Comparison of ENCODE assay signal across 18 cellular contexts in the genomic region with DNA sequence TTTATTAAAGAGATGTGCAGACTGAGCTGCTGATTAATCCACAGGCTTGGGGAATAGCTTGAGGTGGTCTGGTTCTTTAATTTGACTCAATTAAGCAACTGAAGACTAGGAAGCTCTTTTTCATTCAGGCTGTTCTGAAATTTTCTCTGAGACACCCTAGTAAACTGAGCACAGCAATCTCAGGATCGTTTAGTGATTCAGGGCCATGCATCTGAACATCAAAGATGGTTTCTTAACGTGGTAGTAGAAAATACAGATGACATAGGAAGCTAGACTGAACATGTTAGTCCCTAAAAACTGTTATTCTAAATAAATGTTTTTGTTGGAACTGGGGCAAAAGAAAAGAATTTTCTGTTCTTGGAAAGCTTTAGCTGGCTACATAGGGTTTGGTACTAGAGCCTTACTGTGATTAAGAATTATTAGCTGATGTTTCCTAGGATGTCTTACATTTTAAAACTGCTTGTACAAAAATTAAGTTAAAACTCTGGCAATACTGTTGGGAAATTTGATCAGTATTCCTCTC.
DNase-seq lines count a peak whose midpoint lies in the region; ATAC-seq and TF ChIP-seq lines count a peak whose summit lies in the region.
"Had no signal": no experiment of that assay in that cellular context is flagged by ENCODE, and none has a peak within 500 bp of the region (broad histone marks: within the 10 kb centered on the region; RNA-seq: fewer than 3 reads in every experiment).

No MANE protein-coding gene starts in this region.

- H3K27me3 ChIP-seq in HCT116 (ENCODE audit: insufficient read depth, low read length) (no peaks in the 10 kb centered on the region), rectal smooth muscle tissue (ENCODE audit: control insufficient read depth, insufficient read depth, low read length) (no peaks in the 10 kb centered on the region)
- H3K27me3 ChIP-seq: heart right ventricle, Peyer's patch had no signal

- peak overlapping the region; percentile 3 for H3K4me2 ChIP-seq in HCT116 (ENCODE audit: low read length)

- no peaks in the 10 kb centered on the region for H4K20me1 ChIP-seq in HCT116 (ENCODE audit: insufficient read depth)

- H3K4me3 Mint-ChIP-seq in T-cell, result no peak overlapping the region
- no peak overlapping the region for H3K4me3 Mint-ChIP-seq in chondrocyte (ENCODE audit: unreplicated experiment)
- H3K4me3 Mint-ChIP-seq: endodermal cell had no signal

- POLR2A ChIA-PET in HCT116 (lab: Charles Lee) (interaction anchor here (0.8 to 2.4 kb wide), 6 partner anchors 10 to 102 kb away, joined by 3 to 19 read pairs (median 5); a partner anchor contains a TSS), T-cell (lab: Charles Lee) (interaction anchor here in 1 of 2 donors (0.6 kb wide), 1 partner anchor 83 kb away, joined by 4 read pairs; no protein-coding TSS in a partner anchor)

- H3K36me3 ChIP-seq in HCT116 (ENCODE audit: control insufficient read depth in 1 of 2, insufficient read depth in 2 of 2, low read length in 2 of 2), result peaks cover 24 to 58% of the 10 kb centered on the region in 2 experiments
- peaks cover 18% of the 10 kb centered on the region for H3K36me3 ChIP-seq in rectal smooth muscle tissue (ENCODE audit: control insufficient read depth, insufficient read depth, low read length)

- H3K9me3 Mint-ChIP-seq in T-cell (no peaks in the 10 kb centered on the region), chondrocyte (ENCODE audit: low read depth) (no peaks in the 10 kb centered on the region)
- H3K9me3 Mint-ChIP-seq: endodermal cell had no signal

- H3K36me3 Mint-ChIP-seq in T-cell, result no peaks in the 10 kb centered on the region
- peaks cover 38% of the 10 kb centered on the region for H3K36me3 Mint-ChIP-seq in chondrocyte (ENCODE audit: low read depth)

- no peaks in the 10 kb centered on the region for H3K9me3 ChIP-seq in HCT116 (ENCODE audit: control insufficient read depth in 1 of 2, insufficient read depth in 1 of 2, low read depth in 1 of 2, low read length in 2 of 2)
- H3K9me3 ChIP-seq: heart right ventricle, Peyer's patch had no signal

- H3K27ac ChIP-seq in HCT116 (ENCODE audit: low read depth, low read length), result peak overlapping the region; percentile 59; the same call in 1 of the 2 replicates
- H3K27ac ChIP-seq in rectal smooth muscle tissue (ENCODE audit: low read depth, low read length), result peak overlapping the region; percentile 53
- H3K27ac ChIP-seq: Peyer's patch had no signal

- DNase-seq in HCT116 (ENCODE audit: low read depth, low spot score) (no peak), T-cell (no peak), chondrocyte (ENCODE audit: low spot score) (no peak), germinal center (ENCODE audit: low spot score) (no peak)
- DNase-seq: activated CD4-positive, CD25-positive, alpha-beta regulatory T cell treated with anti-CD3 and anti-CD28 coated beads, Interleukin-2, amount 50 U/mL, for 72 hours; C1 segment of cervical spinal cord; DMS79 treated with DMSO at 0.1 percent for 48 hours; endodermal cell; GOT3; heart right ventricle; NCI-H2081 treated with DMSO at 0.1 percent for 48 hours; NCI-H774; occipital lobe; Peyer's patch had no signal

- TF ChIP-seq CTCF in HCT116 (IDR thresholded peaks at IDR 0.05 in 2 of 3, conservative IDR thresholded peaks at IDR 0.05 in 1 of 3; ENCODE audit: borderline replicate concordance in 1 of 3, insufficient read depth in 1 of 3, low read depth in 2 of 3, low read length in 2 of 3) (no peak), chondrocyte (IDR thresholded peaks at IDR 0.05) (no peak)

- H3K27me3 Mint-ChIP-seq in T-cell, result no peaks in the 10 kb centered on the region
- no peaks in the 10 kb centered on the region for H3K27me3 Mint-ChIP-seq in chondrocyte (ENCODE audit: low read depth)

- H3K9me2 ChIP-seq in HCT116 (ENCODE audit: insufficient read depth), result no peaks in the 10 kb centered on the region

- H3K4me1 ChIP-seq in HCT116 (ENCODE audit: control insufficient read depth in 1 of 2, insufficient read depth in 2 of 2, low read length in 2 of 2) (peaks cover 52 to 78% of the 10 kb centered on the region in 2 experiments), rectal smooth muscle tissue (ENCODE audit: control insufficient read depth, insufficient read depth, low read length) (peaks cover 24% of the 10 kb centered on the region)

- H3K9ac ChIP-seq in HCT116 (ENCODE audit: low read length) (peak overlapping the region; percentile 3; the same call in 1 of the 2 replicates), rectal smooth muscle tissue (ENCODE audit: low read length) (no peak overlapping the region)

- no TSS peak for BruUV-seq in HCT116 (replicated peaks; lab: Mats Ljungman, UMichigan)

- CTCF ChIA-PET in HCT116 (lab: Charles Lee), result interaction anchor here (0.8 to 7.6 kb wide), 4 partner anchors 96 to 301 kb away, joined by 3 to 196 read pairs (median 4); a partner anchor contains a TSS
- CTCF ChIA-PET in T-cell (lab: Charles Lee), result interaction anchor here (0.6 to 1.7 kb wide), 15 partner anchors 9 to 532 kb away, joined by 3 to 26 read pairs (median 6); a partner anchor contains a TSS

- H3K4me1 Mint-ChIP-seq in T-cell, result peaks cover 0 to 15% (median 9%) of the 10 kb centered on the region in 3 donors
- H3K4me1 Mint-ChIP-seq in chondrocyte (ENCODE audit: low read depth), result peaks cover 85% of the 10 kb centered on the region

- RAD21 ChIA-PET in HCT116 (lab: Charles Lee; ENCODE audit: low non-redundant PET in 1 of 2, low total read pairs in 2 of 2, uncharacterized antibody in 2 of 2, unreplicated experiment in 2 of 2), result interaction anchor here in 1 of 2 experiments (1.4 kb wide), 1 partner anchor 91 kb away, joined by 3 read pairs; no protein-coding TSS in a partner anchor

- intact Hi-C loops in HCT116 (cut with micrococcal nuclease), result no loop called here

- peaks cover 37% of the 10 kb centered on the region; the same call in 1 of the 2 replicates for H3K79me2 ChIP-seq in HCT116 (ENCODE audit: insufficient read depth, low read length)

- no peak overlapping the region for H2AFZ ChIP-seq in HCT116 (ENCODE audit: low read depth, low read length, poor library complexity, severe bottlenecking)

- H3K4me3 ChIP-seq in HCT116 (replicated peaks in 1 of 2; ENCODE audit: low read depth in 1 of 2, low read length in 2 of 2) (no peak overlapping the region), rectal smooth muscle tissue (ENCODE audit: low read length) (no peak overlapping the region)
- H3K4me3 ChIP-seq: heart right ventricle, Peyer's patch had no signal

- TF ChIP-seq POLR2A in HCT116 (IDR thresholded peaks at IDR 0.05; ENCODE audit: borderline replicate concordance, extremely low read depth, insufficient read depth, insufficient read length), result no peak

- peak overlapping the region; percentile 5 to 63 for H3K27ac Mint-ChIP-seq in T-cell
- H3K27ac Mint-ChIP-seq in chondrocyte (ENCODE audit: unreplicated experiment), result peak overlapping the region; percentile 87
- H3K27ac Mint-ChIP-seq: endodermal cell had no signal

- no peak for ATAC-seq in HCT116
- no peak for ATAC-seq in T-cell (replicated peaks in 1 of 4)
- ATAC-seq in GM21515 (IDR thresholded peaks at IDR 0.05; ENCODE audit: unreplicated experiment), result no peak
- no peak for ATAC-seq in GM19397 (IDR thresholded peaks at IDR 0.05; ENCODE audit: unreplicated experiment)
- no peak for ATAC-seq in GM19452 (IDR thresholded peaks at IDR 0.05; ENCODE audit: unreplicated experiment)
- ATAC-seq: heart right ventricle had no signal

- TF ChIP-seq RAD21 in HCT116 (IDR thresholded peaks at IDR 0.05; ENCODE audit: low read depth), result no peak

TF ChIP-seq in HCT116, 20 proteins besides CTCF, POLR2A, EP300 and RAD21 (continues in another document):
- TF ChIP-seq, protein P1, sequence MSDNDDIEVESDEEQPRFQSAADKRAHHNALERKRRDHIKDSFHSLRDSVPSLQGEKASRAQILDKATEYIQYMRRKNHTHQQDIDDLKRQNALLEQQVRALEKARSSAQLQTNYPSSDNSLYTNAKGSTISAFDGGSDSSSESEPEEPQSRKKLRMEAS (IDR thresholded peaks at IDR 0.05), result no peak
- TF ChIP-seq ELF1 (IDR thresholded peaks at IDR 0.05; ENCODE audit: borderline replicate concordance, low read depth) (no peak), ZNF274 (IDR thresholded peaks at IDR 0.05; ENCODE audit: low read depth, low read length) (no peak), POLR2AphosphoS5 (IDR thresholded peaks at IDR 0.05; ENCODE audit: low read depth, low read length) (no peak), SIN3A (IDR thresholded peaks at IDR 0.05; ENCODE audit: low read depth) (no peak), ZFX (IDR thresholded peaks at IDR 0.05) (no peak), FOSL1 (IDR thresholded peaks at IDR 0.05; ENCODE audit: low read depth) (no peak), SP1 (IDR thresholded peaks at IDR 0.05; ENCODE audit: low read depth) (no peak), EZH2 (IDR thresholded peaks at IDR 0.05) (no peak), CEBPB (IDR thresholded peaks at IDR 0.05; ENCODE audit: low read depth) (no peak)
- TF ChIP-seq, protein P2, sequence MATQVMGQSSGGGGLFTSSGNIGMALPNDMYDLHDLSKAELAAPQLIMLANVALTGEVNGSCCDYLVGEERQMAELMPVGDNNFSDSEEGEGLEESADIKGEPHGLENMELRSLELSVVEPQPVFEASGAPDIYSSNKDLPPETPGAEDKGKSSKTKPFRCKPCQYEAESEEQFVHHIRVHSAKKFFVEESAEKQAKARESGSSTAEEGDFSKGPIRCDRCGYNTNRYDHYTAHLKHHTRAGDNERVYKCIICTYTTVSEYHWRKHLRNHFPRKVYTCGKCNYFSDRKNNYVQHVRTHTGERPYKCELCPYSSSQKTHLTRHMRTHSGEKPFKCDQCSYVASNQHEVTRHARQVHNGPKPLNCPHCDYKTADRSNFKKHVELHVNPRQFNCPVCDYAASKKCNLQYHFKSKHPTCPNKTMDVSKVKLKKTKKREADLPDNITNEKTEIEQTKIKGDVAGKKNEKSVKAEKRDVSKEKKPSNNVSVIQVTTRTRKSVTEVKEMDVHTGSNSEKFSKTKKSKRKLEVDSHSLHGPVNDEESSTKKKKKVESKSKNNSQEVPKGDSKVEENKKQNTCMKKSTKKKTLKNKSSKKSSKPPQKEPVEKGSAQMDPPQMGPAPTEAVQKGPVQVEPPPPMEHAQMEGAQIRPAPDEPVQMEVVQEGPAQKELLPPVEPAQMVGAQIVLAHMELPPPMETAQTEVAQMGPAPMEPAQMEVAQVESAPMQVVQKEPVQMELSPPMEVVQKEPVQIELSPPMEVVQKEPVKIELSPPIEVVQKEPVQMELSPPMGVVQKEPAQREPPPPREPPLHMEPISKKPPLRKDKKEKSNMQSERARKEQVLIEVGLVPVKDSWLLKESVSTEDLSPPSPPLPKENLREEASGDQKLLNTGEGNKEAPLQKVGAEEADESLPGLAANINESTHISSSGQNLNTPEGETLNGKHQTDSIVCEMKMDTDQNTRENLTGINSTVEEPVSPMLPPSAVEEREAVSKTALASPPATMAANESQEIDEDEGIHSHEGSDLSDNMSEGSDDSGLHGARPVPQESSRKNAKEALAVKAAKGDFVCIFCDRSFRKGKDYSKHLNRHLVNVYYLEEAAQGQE (IDR thresholded peaks at IDR 0.05; ENCODE audit: low read depth), result no peak
- TF ChIP-seq, protein P3, sequence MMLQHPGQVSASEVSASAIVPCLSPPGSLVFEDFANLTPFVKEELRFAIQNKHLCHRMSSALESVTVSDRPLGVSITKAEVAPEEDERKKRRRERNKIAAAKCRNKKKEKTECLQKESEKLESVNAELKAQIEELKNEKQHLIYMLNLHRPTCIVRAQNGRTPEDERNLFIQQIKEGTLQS (IDR thresholded peaks at IDR 0.05), result no peak
